36 cellular contexts compared by ENCODE assay signal in the genomic region with DNA sequence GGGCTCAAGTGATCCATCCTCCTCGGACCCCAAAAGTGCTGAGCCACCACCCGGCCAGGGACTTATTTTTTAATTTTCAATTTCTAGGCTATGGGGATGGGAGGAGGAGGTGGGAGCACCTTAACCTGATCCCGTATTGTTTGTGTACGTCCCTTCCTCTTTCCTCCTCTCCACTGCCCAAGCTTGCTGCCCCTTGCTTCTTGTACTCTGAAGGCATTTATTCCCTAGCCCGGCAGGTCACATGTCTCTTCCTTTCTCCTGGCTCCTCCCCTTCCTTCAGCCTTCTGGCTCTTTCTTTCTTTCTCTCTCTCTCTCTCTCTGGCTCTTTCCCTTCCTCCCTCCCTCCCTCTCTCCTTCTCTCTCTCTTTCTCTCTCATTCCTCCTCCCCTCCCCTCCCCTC. TPM values are rescaled to one million over a fixed set of nuclear protein-coding genes. Genes with fewer than 3 reads are reported as not detected.
"Had no signal": no experiment of that assay in that cellular context is flagged by ENCODE, and none has a peak within 500 bp of the region (broad histone marks: within the 10 kb centered on the region; RNA-seq: fewer than 3 reads in every experiment).

No MANE protein-coding gene starts in this region.

- H3K9me3 Mint-ChIP-seq: activated naive CD4-positive, alpha-beta T cell treated with anti-CD3 and anti-CD28 coated beads for 36 hours; activated naive CD8-positive, alpha-beta T cell treated with anti-CD3 and anti-CD28 coated beads for 36 hours; activated T-helper 1 cell treated with anti-CD3 and anti-CD28 coated beads, Interleukin-12 subunit alpha, Interleukin-12 subunit beta, Interleukin-2, Interleukin-4 antibody, amounts not matched to agents 30 ng/mL and 10 ng/mL and 1 ng/mL, durations not matched to agents 14 hours and 24 hours and 36 hours; effector memory CD8-positive, alpha-beta T cell; immature natural killer cell; mesothelial cell of epicardium; naive B cell; stimulated activated naive B cell treated with anti-CD40 and anti-IgM and Interleukin-4, amounts not matched to agents 10 μg/mL and 1 μg/mL and 100 μg/mL, for 72 hours; T-helper 2 cell treated with Interferon-gamma antibody and Interleukin-4, amounts not matched to agents 5 μg/mL and 100 μg/mL, for 36 hours had no signal

- H3K4me3 ChIP-seq: right atrium auricular region, smooth muscle cell, stomach, thyroid gland, upper lobe of left lung, vagina had no signal

- H3K27ac Mint-ChIP-seq: activated naive CD4-positive, alpha-beta T cell treated with anti-CD3 and anti-CD28 coated beads for 36 hours; activated naive CD8-positive, alpha-beta T cell treated with anti-CD3 and anti-CD28 coated beads for 36 hours; activated T-helper 1 cell treated with anti-CD3 and anti-CD28 coated beads, Interleukin-12 subunit alpha, Interleukin-12 subunit beta, Interleukin-2, Interleukin-4 antibody, amounts not matched to agents 30 ng/mL and 10 ng/mL and 1 ng/mL, durations not matched to agents 14 hours and 24 hours and 36 hours; effector memory CD8-positive, alpha-beta T cell; immature natural killer cell; mesothelial cell of epicardium; stimulated activated naive B cell treated with anti-CD40 and anti-IgM and Interleukin-4, amounts not matched to agents 10 μg/mL and 1 μg/mL and 100 μg/mL, for 72 hours; T-helper 2 cell treated with Interferon-gamma antibody and Interleukin-4, amounts not matched to agents 5 μg/mL and 100 μg/mL, for 36 hours had no signal

- H3K4me3 Mint-ChIP-seq: activated naive CD4-positive, alpha-beta T cell treated with anti-CD3 and anti-CD28 coated beads for 36 hours; activated naive CD8-positive, alpha-beta T cell treated with anti-CD3 and anti-CD28 coated beads for 36 hours; activated T-helper 1 cell treated with anti-CD3 and anti-CD28 coated beads, Interleukin-12 subunit alpha, Interleukin-12 subunit beta, Interleukin-2, Interleukin-4 antibody, amounts not matched to agents 30 ng/mL and 10 ng/mL and 1 ng/mL, durations not matched to agents 14 hours and 24 hours and 36 hours; effector memory CD8-positive, alpha-beta T cell; immature natural killer cell; mesothelial cell of epicardium; naive B cell; stimulated activated naive B cell treated with anti-CD40 and anti-IgM and Interleukin-4, amounts not matched to agents 10 μg/mL and 1 μg/mL and 100 μg/mL, for 72 hours; T-helper 2 cell treated with Interferon-gamma antibody and Interleukin-4, amounts not matched to agents 5 μg/mL and 100 μg/mL, for 36 hours had no signal

- H3K4me1 Mint-ChIP-seq: activated naive CD8-positive, alpha-beta T cell treated with anti-CD3 and anti-CD28 coated beads for 36 hours; mesothelial cell of epicardium had no signal

- H3K36me3 Mint-ChIP-seq: activated naive CD8-positive, alpha-beta T cell treated with anti-CD3 and anti-CD28 coated beads for 36 hours; immature natural killer cell; naive B cell; stimulated activated naive B cell treated with anti-CD40 and anti-IgM and Interleukin-4, amounts not matched to agents 10 μg/mL and 1 μg/mL and 100 μg/mL, for 72 hours had no signal

- H3K27me3 ChIP-seq: brain microvascular endothelial cell, right atrium auricular region, thyroid gland, upper lobe of left lung, vagina had no signal

- DNase-seq: activated CD4-positive, alpha-beta T cell treated with anti-CD3 and anti-CD28 coated beads for 4 hours; activated CD4-positive, alpha-beta T cell treated with anti-CD3 and anti-CD28 coated beads, Interleukin-2, amount 50 U/mL, for 48 hours; activated CD8-positive, alpha-beta memory T cell treated with anti-CD3 and anti-CD28 coated beads, Interleukin-2, amount 50 U/mL, for 4 hours; activated effector memory CD4-positive, alpha-beta T cell treated with anti-CD3 and anti-CD28 coated beads, Interleukin-2, amount 50 U/mL, for 16 hours; activated naive CD4-positive, alpha-beta T cell treated with anti-CD3 and anti-CD28 coated beads for 36 hours; activated naive CD8-positive, alpha-beta T cell treated with anti-CD3 and anti-CD28 coated beads for 36 hours; activated T-cell treated with anti-CD3 and anti-CD28 coated beads, Interleukin-2, amount 50 U/mL, for 1 hour; amniotic stem cell; brain microvascular endothelial cell; cortex of kidney; effector memory CD8-positive, alpha-beta T cell; head of caudate nucleus; hippocampal formation; immature natural killer cell; kidney; left colon; naive B cell; occipital lobe; stimulated activated CD4-positive, alpha-beta T cell treated with anti-CD3 and anti-CD28 coated beads, Interleukin-1b, Interleukin-23, amount 100 ng/mL, for 48 hours; stimulated activated naive B cell treated with anti-CD40 and anti-IgM and Interleukin-4, amounts not matched to agents 10 μg/mL and 1 μg/mL and 100 μg/mL, for 72 hours; stomach; thyroid gland; upper lobe of left lung had no signal

- ATAC-seq: effector memory CD8-positive, alpha-beta T cell; left colon; stimulated activated naive B cell treated with anti-CD40 and anti-IgM and Interleukin-4, amounts not matched to agents 10 μg/mL and 1 μg/mL and 100 μg/mL, for 72 hours had no signal

- H3K36me3 ChIP-seq: brain microvascular endothelial cell, right atrium auricular region, stomach, thyroid gland, upper lobe of left lung, vagina had no signal

RNA-seq across cellular contexts. Expression of a gene that starts 56.0 kb away (rescaled TPM):
- total RNA-seq: activated CD8-positive, alpha-beta memory T cell treated with anti-CD3 and anti-CD28 coated beads for 36 hours; activated naive CD4-positive, alpha-beta T cell treated with anti-CD3 and anti-CD28 coated beads for 36 hours; activated naive CD8-positive, alpha-beta T cell treated with anti-CD3 and anti-CD28 coated beads for 36 hours; activated T-helper 1 cell treated with anti-CD3 and anti-CD28 coated beads, Interleukin-12 subunit alpha, Interleukin-12 subunit beta, Interleukin-2, Interleukin-4 antibody, amounts not matched to agents 30 ng/mL and 10 ng/mL and 1 ng/mL, durations not matched to agents 14 hours and 24 hours and 36 hours; cardiac septum; endothelial cell of umbilical vein; fibroblast of lung; fibroblast of villous mesenchyme; left colon; pulmonary artery endothelial cell; right atrium auricular region; thyroid gland; vagina had no signal
- polyA plus RNA-seq: endothelial cell of umbilical vein, esophagus, immature natural killer cell had no signal
